Comparison of ENCODE assay signal across 8 cellular contexts in the genomic region with DNA sequence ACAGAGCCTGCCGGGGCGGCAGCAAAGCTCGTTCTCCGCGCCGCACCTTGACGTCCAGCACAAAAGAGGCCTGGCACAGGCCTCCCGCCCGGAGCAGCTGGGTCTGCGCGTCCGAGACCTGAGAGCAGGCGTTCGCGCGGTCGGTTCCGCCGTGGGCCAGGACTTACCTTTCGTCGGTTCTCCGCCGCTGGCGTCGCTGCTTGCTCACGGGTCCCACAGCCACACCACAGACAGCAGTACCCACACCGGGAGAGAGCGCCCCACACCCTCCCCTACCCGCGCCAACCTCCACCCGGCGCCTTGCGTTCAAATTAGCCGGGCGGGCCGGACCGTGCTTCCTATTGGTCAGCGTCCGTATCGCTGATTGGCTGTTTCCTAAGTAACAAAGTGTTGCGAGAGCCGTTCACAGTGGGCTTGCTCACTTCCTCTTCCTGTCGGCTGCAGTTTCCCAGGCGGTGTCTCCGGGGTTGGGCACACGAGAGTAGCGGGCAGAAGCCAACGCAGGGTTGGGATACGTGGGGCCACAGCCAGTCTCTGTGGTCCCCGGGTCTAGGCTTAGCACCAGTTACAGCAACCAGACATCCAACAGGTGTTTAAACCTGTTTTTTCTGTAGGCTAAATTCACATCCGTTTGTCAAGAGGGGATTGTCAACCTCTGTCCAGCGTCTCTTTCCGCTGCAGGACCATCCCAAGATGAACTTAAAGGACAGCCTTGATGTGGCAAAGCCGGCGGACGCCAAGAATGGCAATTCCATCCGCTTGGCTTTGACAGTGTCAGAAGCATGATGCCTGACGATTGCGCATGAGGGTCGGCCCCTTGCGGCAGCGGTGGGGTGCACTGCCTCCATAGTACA. TPM values are rescaled to one million over a fixed set of nuclear protein-coding genes. Genes with fewer than 3 reads are reported as not detected.
A peak's percentile ranks its signal among the peaks of the same experiment; 100 is the strongest.
DNase-seq lines count a peak whose midpoint lies in the region; ATAC-seq lines count a peak whose summit lies in the region.

A gene (minus strand): TSS at position 313 of the 854 bp plus-strand sequence. CDS start 11,429 bp downstream, outside the sequence.

- peak; percentile 98 for DNase-seq in Daoy (ENCODE audit: low read depth)
- DNase-seq in LHCN-M2 (ENCODE audit: low read depth): peak; percentile 97
- peak; percentile 95 for DNase-seq in RPMI7951 (ENCODE audit: low read depth)
- DNase-seq in activated T-helper 1 cell treated with Interleukin-2 at 50 U/mL for 16 hours (ENCODE audit: low read depth): peak; percentile 77
- peak; percentile 90 for DNase-seq in fibroblast of gingiva (ENCODE audit: low read depth)
- peak; percentile 73 to 91 (median 86) for DNase-seq in naive thymus-derived CD4-positive, alpha-beta T cell

- peaks cover 0 to 7% (median 0%) of the 10 kb centered on the region in 5 donors for H3K27me3 Mint-ChIP-seq in naive thymus-derived CD4-positive, alpha-beta T cell
- peaks cover 8% of the 10 kb centered on the region for H3K27me3 Mint-ChIP-seq in stimulated activated memory B cell treated with anti-CD40 and anti-IgM and Interleukin-4, amounts not matched to agents 10 μg/mL and 1 μg/mL and 100 μg/mL, for 72 hours

- peak within 1 kb of the TSS; percentile 69 for H3K27ac ChIP-seq in naive thymus-derived CD4-positive, alpha-beta T cell (ENCODE audit: low read depth, low read length)

- peaks cover 5 to 6% of the 10 kb centered on the region in 2 donors for H3K4me1 ChIP-seq in naive thymus-derived CD4-positive, alpha-beta T cell (ENCODE audit: control insufficient read depth in 2 of 2, insufficient read depth in 2 of 2, low read length in 2 of 2)

- H3K36me3 ChIP-seq in naive thymus-derived CD4-positive, alpha-beta T cell (ENCODE audit: control insufficient read depth in 2 of 3, insufficient read depth in 3 of 3, low read length in 3 of 3): no peaks in the 10 kb centered on the region

- peak within 1 kb of the TSS; percentile 85 to 98 (median 93) for H3K4me3 Mint-ChIP-seq in naive thymus-derived CD4-positive, alpha-beta T cell
- peak within 1 kb of the TSS; percentile 91 for H3K4me3 Mint-ChIP-seq in stimulated activated memory B cell treated with anti-CD40 and anti-IgM and Interleukin-4, amounts not matched to agents 10 μg/mL and 1 μg/mL and 100 μg/mL, for 72 hours

- peaks cover 0 to 40% (median 5%) of the 10 kb centered on the region in 7 donors for H3K4me1 Mint-ChIP-seq in naive thymus-derived CD4-positive, alpha-beta T cell
- peaks cover 6% of the 10 kb centered on the region for H3K4me1 Mint-ChIP-seq in stimulated activated memory B cell treated with anti-CD40 and anti-IgM and Interleukin-4, amounts not matched to agents 10 μg/mL and 1 μg/mL and 100 μg/mL, for 72 hours

- POLR2A ChIA-PET in naive thymus-derived CD4-positive, alpha-beta T cell (lab: Charles Lee): interaction anchor here (1.2 kb wide), 1 partner anchor 103 kb away, joined by 3 read pairs; no protein-coding TSS in a partner anchor

- H3K9me3 Mint-ChIP-seq in naive thymus-derived CD4-positive, alpha-beta T cell: no peaks in the 10 kb centered on the region
- H3K9me3 Mint-ChIP-seq in stimulated activated memory B cell treated with anti-CD40 and anti-IgM and Interleukin-4, amounts not matched to agents 10 μg/mL and 1 μg/mL and 100 μg/mL, for 72 hours: no peaks in the 10 kb centered on the region

- intact Hi-C loops in naive thymus-derived CD4-positive, alpha-beta T cell (cut with micrococcal nuclease): loop anchor here (1.0 to 5.0 kb wide), 8 partner anchors 21 to 445 kb away; a partner anchor contains a TSS

- H3K9me3 ChIP-seq in naive thymus-derived CD4-positive, alpha-beta T cell (ENCODE audit: control insufficient read depth in 2 of 3, low read length in 3 of 3): no peaks in the 10 kb centered on the region

- H3K4me3 ChIP-seq in naive thymus-derived CD4-positive, alpha-beta T cell (ENCODE audit: low read length): peak within 1 kb of the TSS; percentile 83

- CTCF ChIA-PET in naive thymus-derived CD4-positive, alpha-beta T cell (lab: Charles Lee): interaction anchor here (0.6 kb wide), 1 partner anchor 1560 kb away, joined by 3 read pairs; no protein-coding TSS in a partner anchor

- peaks cover 0 to 10% (median 0%) of the 10 kb centered on the region in 5 donors for H3K36me3 Mint-ChIP-seq in naive thymus-derived CD4-positive, alpha-beta T cell
- no peaks in the 10 kb centered on the region for H3K36me3 Mint-ChIP-seq in stimulated activated memory B cell treated with anti-CD40 and anti-IgM and Interleukin-4, amounts not matched to agents 10 μg/mL and 1 μg/mL and 100 μg/mL, for 72 hours

- ATAC-seq in GM21825 (IDR thresholded peaks at IDR 0.05; ENCODE audit: unreplicated experiment): peak; percentile 91
- peak; percentile 99 for ATAC-seq in naive thymus-derived CD4-positive, alpha-beta T cell
- ATAC-seq in stimulated activated memory B cell treated with anti-CD40 and anti-IgM and Interleukin-4, amounts not matched to agents 10 μg/mL and 1 μg/mL and 100 μg/mL, for 72 hours: peak; percentile 98

- peak within 1 kb of the TSS; percentile 86 to 98 (median 93) for H3K27ac Mint-ChIP-seq in naive thymus-derived CD4-positive, alpha-beta T cell
- H3K27ac Mint-ChIP-seq in stimulated activated memory B cell treated with anti-CD40 and anti-IgM and Interleukin-4, amounts not matched to agents 10 μg/mL and 1 μg/mL and 100 μg/mL, for 72 hours: peak within 1 kb of the TSS; percentile 81

- no peaks in the 10 kb centered on the region for H3K27me3 ChIP-seq in naive thymus-derived CD4-positive, alpha-beta T cell (ENCODE audit: control insufficient read depth in 2 of 2, insufficient read depth in 2 of 2, low read length in 2 of 2)

RNA-seq across cellular contexts. Expression of the gene that starts here (rescaled TPM):
- total RNA-seq in Daoy (2014; rRNA removed; shearing (Covaris generic)): 4.9 and 8.4 TPM in 2 replicates
- total RNA-seq in LHCN-M2 (2014; rRNA removed): 12.1 and 14.7 TPM in 2 replicates
- polyA plus RNA-seq in LHCN-M2 (2012): 7.4 TPM
- total RNA-seq in RPMI7951 (2014; rRNA removed; shearing (Covaris generic)): 7.2 and 7.6 TPM in 2 replicates
- 10 to 100 TPM in 1 of 5 experiments, under 1 TPM in 1, not detected in 3; 0.17 to 57.2 TPM for total RNA-seq in naive thymus-derived CD4-positive, alpha-beta T cell
- polyA plus RNA-seq in naive thymus-derived CD4-positive, alpha-beta T cell: not detected

Comparison
In these comparisons a context has a peak if more than half of its experiments do, and no peak if none do; other contexts are left out.
1. Peak in every context shown above with its lines: DNase-seq, ATAC-seq, H3K4me3 ChIP-seq and H3K27ac ChIP-seq.